ENCODE assay signal across 9 cellular contexts in the genomic region with DNA sequence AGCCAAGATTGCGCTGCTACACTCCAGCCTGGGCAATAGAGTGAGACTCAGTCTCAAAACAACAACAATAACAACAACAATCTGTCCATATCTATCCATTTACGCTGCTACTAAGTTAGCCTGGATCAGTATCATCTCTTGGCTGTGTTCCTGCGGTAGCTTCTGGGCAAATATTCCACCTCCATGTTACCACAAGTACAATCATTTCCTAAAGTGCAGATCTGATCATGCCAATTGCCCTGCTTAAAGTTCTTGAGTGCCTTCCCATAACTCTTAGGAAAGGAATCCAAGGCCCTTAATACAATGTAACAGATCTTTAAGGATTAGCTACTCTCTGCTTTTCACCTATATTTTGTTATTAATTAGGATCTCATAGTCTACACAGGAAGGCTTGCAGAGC. TPM values are rescaled to one million over a fixed set of nuclear protein-coding genes. Genes with fewer than 3 reads are reported as not detected.
"Had no signal": no experiment of that assay in that cellular context is flagged by ENCODE, and none has a peak within 500 bp of the region (broad histone marks: within the 10 kb centered on the region; RNA-seq: fewer than 3 reads in every experiment).

No MANE protein-coding gene starts in this region.

- H3K4me1 Mint-ChIP-seq: IgD-negative memory B cell had no signal

- H3K27me3 Mint-ChIP-seq: IgD-negative memory B cell had no signal

- H3K27ac Mint-ChIP-seq: IgD-negative memory B cell had no signal

- H3K4me3 Mint-ChIP-seq: IgD-negative memory B cell had no signal

- H3K27ac ChIP-seq: HL-60 had no signal

- ATAC-seq: HepG2, K562 had no signal

- DNase-seq: IMR-90, KBM-7, KG1 had no signal

- H3K4me3 ChIP-seq: K562 had no signal

- H3K36me3 Mint-ChIP-seq: IgD-negative memory B cell had no signal

- FAIRE-seq: HepG2, HTR-8/SVneo, K562 had no signal

RNA-seq across cellular contexts. Expression of gene PPP2R2B, which starts 15.4 kb away (rescaled TPM):
- total RNA-seq: HepG2, HT1080, IMR-90, K562 had no signal
- polyA plus RNA-seq: HepG2, IMR-90, K562 had no signal
